Comparison of ENCODE assay signal across 24 cellular contexts in genomic region chr10:639001-639750, GRCh38. TPM values are rescaled to one million over a fixed set of nuclear protein-coding genes. Genes with fewer than 3 reads are reported as not detected.
DNase-seq lines count a peak whose midpoint lies in the region; ATAC-seq, FAIRE-seq and TF ChIP-seq lines count a peak whose summit lies in the region.
"Had no signal": no experiment of that assay in that cellular context is flagged by ENCODE, and none has a peak within 500 bp of the region (broad histone marks: within the 10 kb centered on the region; RNA-seq: fewer than 3 reads in every experiment).

No MANE protein-coding gene starts in this region.

- H4K20me1 ChIP-seq in H1 (replicated peaks in 1 of 2; ENCODE audit: control insufficient read depth in 1 of 2, insufficient read depth in 2 of 2, low read length in 2 of 2): peaks cover 4 to 20% of the 10 kb centered on the region in 2 experiments

- no peak for ATAC-seq in left ventricle myocardium superior
- ATAC-seq in left cardiac atrium: no peak
- no peak for ATAC-seq in upper lobe of right lung
- no peak for ATAC-seq in stimulated activated naive CD8-positive, alpha-beta T cell treated with anti-CD3 and anti-CD28 coated beads, Interleukin-15, amount 100 ng/mL, for 72 hours
- no peak for ATAC-seq in HG03280 (IDR thresholded peaks at IDR 0.05; ENCODE audit: unreplicated experiment)

- no peak overlapping the region for H3K4ac ChIP-seq in H1 (replicated peaks; ENCODE audit: insufficient read length, low read depth, low read length)

- H3K4me3 ChIP-seq in H1 (ENCODE audit: extremely low read depth in 1 of 4, insufficient read depth in 2 of 4, low read depth in 3 of 4, low read length in 4 of 4): no peak overlapping the region
- H3K4me3 ChIP-seq in upper lobe of right lung: no peak overlapping the region
- H3K4me3 ChIP-seq: HAP-1 had no signal

- no peak overlapping the region for H2BK120ac ChIP-seq in H1 (replicated peaks; ENCODE audit: low read depth, low read length)

- H4K91ac ChIP-seq in H1 (replicated peaks; ENCODE audit: insufficient read length, low read length): no peak overlapping the region

- WGBS in H1 (ENCODE audit: extremely low coverage in 1 of 2, insufficient coverage in 1 of 2, insufficient read length in 1 of 2, insufficient replicate concordance in 2 of 2, low coverage in 1 of 2, low lambda C conversion rate in 2 of 2, missing lambda C conversion rate in 1 of 2), 2 experiments: 93% methylated on average over 30 of the region's 42 CpGs; no CpG with 5 or more reads in 1 of the 2 experiments

- no peak overlapping the region for H2AFZ ChIP-seq in H1 (ENCODE audit: low read length)

- H3K27ac ChIP-seq in H1 (ENCODE audit: low read depth, low read length) (no peak overlapping the region), upper lobe of right lung (no peak overlapping the region)
- H3K27ac ChIP-seq: C4-2B, HL-60 had no signal

- H3K9me3 ChIP-seq in H1 (ENCODE audit: insufficient read depth in 2 of 2, low read depth in 1 of 2, low read length in 1 of 2) (no peaks in the 10 kb centered on the region), upper lobe of right lung (no peaks in the 10 kb centered on the region)
- H3K9me3 ChIP-seq: HAP-1 had no signal

- H3K4me2 ChIP-seq in H1 (ENCODE audit: insufficient read depth in 1 of 2, low read depth in 2 of 2, low read length in 2 of 2): no peak overlapping the region

- H4K8ac ChIP-seq in H1 (ENCODE audit: extremely low read depth, insufficient read depth, low read length): peak overlapping the region; percentile 77; the same call in 1 of the 2 replicates

- H3K27me3 Mint-ChIP-seq in stimulated activated naive CD8-positive, alpha-beta T cell treated with anti-CD3 and anti-CD28 coated beads, Interleukin-15, amount 100 ng/mL, for 72 hours: peaks cover 40% of the 10 kb centered on the region
- H3K27me3 Mint-ChIP-seq in MCF 10A (ENCODE audit: insufficient read depth, unreplicated experiment): peaks cover 13% of the 10 kb centered on the region

- H3K23ac ChIP-seq in H1 (ENCODE audit: insufficient read length): no peak overlapping the region

- H3K9me3 Mint-ChIP-seq in stimulated activated naive CD8-positive, alpha-beta T cell treated with anti-CD3 and anti-CD28 coated beads, Interleukin-15, amount 100 ng/mL, for 72 hours: no peaks in the 10 kb centered on the region
- H3K9me3 Mint-ChIP-seq in MCF 10A (ENCODE audit: unreplicated experiment): peaks cover 4% of the 10 kb centered on the region
- H3K9me3 Mint-ChIP-seq: CD8-positive, alpha-beta memory T cell had no signal

- no peak overlapping the region for H3K14ac ChIP-seq in H1 (ENCODE audit: insufficient read length)

- no peak overlapping the region for H4K5ac ChIP-seq in H1 (ENCODE audit: insufficient read length, low read depth, low read length)

- H3K56ac ChIP-seq in H1 (replicated peaks; ENCODE audit: insufficient read length, low read depth, low read length): no peak overlapping the region

- H2BK12ac ChIP-seq in H1 (ENCODE audit: low read depth, low read length): no peak overlapping the region

- POLR2A ChIA-PET in H1 (lab: Charles Lee; ENCODE audit: partially characterized antibody): no interaction called here
- POLR2A ChIA-PET in MCF 10A (lab: Yijun Ruan, JAX): no interaction called here

- no peak overlapping the region for H2BK15ac ChIP-seq in H1 (ENCODE audit: low read length)

- no peaks in the 10 kb centered on the region for H3K23me2 ChIP-seq in H1 (ENCODE audit: low read depth, low read length)

- no peaks in the 10 kb centered on the region for H3K36me3 ChIP-seq in H1 (ENCODE audit: control insufficient read depth in 2 of 4, insufficient read depth in 4 of 4, low read length in 3 of 4)
- no peaks in the 10 kb centered on the region for H3K36me3 ChIP-seq in upper lobe of right lung
- H3K36me3 ChIP-seq: HAP-1 had no signal

- peaks cover 2 to 4% (median 4%) of the 10 kb centered on the region in 4 experiments; a peak in 6 of 7 replicates for H3K4me1 ChIP-seq in H1 (replicated peaks in 1 of 4; ENCODE audit: control insufficient read depth in 3 of 4, insufficient read depth in 4 of 4, low read length in 3 of 4)
- no peaks in the 10 kb centered on the region for H3K4me1 ChIP-seq in upper lobe of right lung
- H3K4me1 ChIP-seq: HAP-1 had no signal

- TF ChIP-seq CTCF in H1 (IDR thresholded peaks at IDR 0.05; ENCODE audit: control extremely low read depth in 1 of 3, insufficient read depth in 1 of 3, low read depth in 1 of 3, low read length in 3 of 3) (no peak), upper lobe of right lung (IDR thresholded peaks at IDR 0.05) (no peak), MCF 10A (IDR thresholded peaks at IDR 0.05; ENCODE audit: unreplicated experiment) (no peak)

- H3K4me1 Mint-ChIP-seq in stimulated activated naive CD8-positive, alpha-beta T cell treated with anti-CD3 and anti-CD28 coated beads, Interleukin-15, amount 100 ng/mL, for 72 hours: no peaks in the 10 kb centered on the region
- H3K4me1 Mint-ChIP-seq in MCF 10A (ENCODE audit: insufficient read depth, unreplicated experiment): no peaks in the 10 kb centered on the region
- H3K4me1 Mint-ChIP-seq: CD8-positive, alpha-beta memory T cell had no signal

- H3K27ac Mint-ChIP-seq in stimulated activated naive CD8-positive, alpha-beta T cell treated with anti-CD3 and anti-CD28 coated beads, Interleukin-15, amount 100 ng/mL, for 72 hours: no peak overlapping the region
- H3K27ac Mint-ChIP-seq in MCF 10A (ENCODE audit: low read depth, unreplicated experiment): no peak overlapping the region
- H3K27ac Mint-ChIP-seq: CD8-positive, alpha-beta memory T cell had no signal

- no peaks in the 10 kb centered on the region for H3K36me3 Mint-ChIP-seq in MCF 10A (ENCODE audit: insufficient read depth, unreplicated experiment)
- H3K36me3 Mint-ChIP-seq: CD8-positive, alpha-beta memory T cell had no signal

- no peak for TF ChIP-seq EP300 in H1 (IDR thresholded peaks at IDR 0.05; ENCODE audit: borderline replicate concordance in 1 of 2, low read depth in 2 of 2, low read length in 2 of 2)

- FAIRE-seq in H1 (lab: Jason Lieb, UNC): no peak
- FAIRE-seq: A204.1, RCC 7860 had no signal

- no peak overlapping the region for H2BK5ac ChIP-seq in H1 (ENCODE audit: low read depth, low read length)

- intact Hi-C loops in left ventricle myocardium superior (cut with micrococcal nuclease) (no loop called here), left cardiac atrium (cut with DNase I) (no loop called here), posterior vena cava (cut with DNase I) (no loop called here), upper lobe of right lung (cut with DNase I) (no loop called here), MCF 10A (cut with micrococcal nuclease) (no loop called here)

- no peak overlapping the region for H3K18ac ChIP-seq in H1 (ENCODE audit: extremely low read depth, low read length)

- no peak overlapping the region for H3K9ac ChIP-seq in H1 (replicated peaks in 1 of 4; ENCODE audit: extremely low read depth in 1 of 4, low read depth in 3 of 4, low read length in 3 of 4)

- BruUV-seq in MCF 10A (replicated peaks; lab: Mats Ljungman, UMichigan): no TSS peak

- no peak for TF ChIP-seq RAD21 in H1 (IDR thresholded peaks at IDR 0.05 in 1 of 2, conservative IDR thresholded peaks at IDR 0.05 in 1 of 2; ENCODE audit: low read depth in 2 of 2, low read length in 2 of 2)

- no peak for TF ChIP-seq POLR2A in H1 (IDR thresholded peaks at IDR 0.05; ENCODE audit: control extremely low read depth in 1 of 2, low read depth in 2 of 2, low read length in 2 of 2)

- peak overlapping the region; percentile 72; the same call in 1 of the 2 replicates for H2AK5ac ChIP-seq in H1 (ENCODE audit: low read depth, low read length)

- H3K4me3 Mint-ChIP-seq in stimulated activated naive CD8-positive, alpha-beta T cell treated with anti-CD3 and anti-CD28 coated beads, Interleukin-15, amount 100 ng/mL, for 72 hours: no peak overlapping the region
- no peak overlapping the region for H3K4me3 Mint-ChIP-seq in MCF 10A (ENCODE audit: unreplicated experiment)
- H3K4me3 Mint-ChIP-seq: CD8-positive, alpha-beta memory T cell had no signal

- peaks cover 0 to 15% of the 10 kb centered on the region in 2 experiments; a peak in 2 of 4 replicates for H3K79me2 ChIP-seq in H1 (ENCODE audit: control insufficient read depth in 1 of 2, insufficient read depth in 2 of 2, low read length in 2 of 2)

- no peak overlapping the region for H2BK20ac ChIP-seq in H1 (ENCODE audit: low read length)

- DNase-seq in left ventricle myocardium superior: peak; percentile 29
- DNase-seq in left cardiac atrium: no peak
- DNase-seq in H1 (ENCODE audit: low read depth in 1 of 2, low spot score in 2 of 2): no peak
- peak; percentile 66 for DNase-seq in posterior vena cava (ENCODE audit: low spot score)
- DNase-seq in upper lobe of right lung: peak; percentile 49
- DNase-seq in stimulated activated naive CD8-positive, alpha-beta T cell treated with anti-CD3 and anti-CD28 coated beads, Interleukin-15, amount 100 ng/mL, for 72 hours: no peak
- no peak for DNase-seq in MCF 10A (ENCODE audit: unreplicated experiment)
- DNase-seq: Calu3, DMS153, GDM1, KG1, NCI-H1105, NCI-H1694 treated with DMSO at 0.1 percent for 48 hours, NCI-H2081 treated with DMSO at 0.1 percent for 48 hours, NCI-H2171 treated with DMSO at 0.1 percent for 48 hours, NCI-H524 treated with DMSO at 0.1 percent for 48 hours, OCI-M1 had no signal

- H3K79me1 ChIP-seq in H1 (ENCODE audit: low read depth, low read length): peaks cover 8% of the 10 kb centered on the region; the same call in 1 of the 2 replicates

- H3K27me3 ChIP-seq in H1 (replicated peaks in 1 of 4; ENCODE audit: control insufficient read depth in 3 of 4, extremely low read depth in 1 of 4, insufficient read depth in 3 of 4, low read length in 3 of 4) (no peaks in the 10 kb centered on the region), upper lobe of right lung (no peaks in the 10 kb centered on the region)

- CTCF ChIA-PET in H1 (lab: Charles Lee; ENCODE audit: partially characterized antibody): interaction anchor here (0.6 kb wide), 1 partner anchor 70 kb away, joined by 3 read pairs; no protein-coding TSS in a partner anchor
- CTCF ChIA-PET in MCF 10A (lab: Yijun Ruan, JAX): interaction anchor here (0.6 kb wide), 1 partner anchor 46 kb away, joined by 3 read pairs; no protein-coding TSS in a partner anchor

TF ChIP-seq in H1, 55 proteins besides CTCF, POLR2A, EP300 and RAD21 (continues in another document):
- TF ChIP-seq BRCA1 (IDR thresholded peaks at IDR 0.05; ENCODE audit: low read depth, low read length): no peak

RNA-seq across cellular contexts. Expression of gene DIP2C, which starts 50.3 kb away (rescaled TPM):
- total RNA-seq in left ventricle myocardium superior (32.6 TPM), left cardiac atrium (10 to 100 TPM; 21.6 to 30.5 TPM), posterior vena cava (10 to 100 TPM; 39.3 to 45.6 TPM), upper lobe of right lung (17.3 TPM), MCF 10A (2022) (0.34 and 0.37 TPM in 2 replicates)
- total RNA-seq in H1 (2021; fragmentation: NEBNext Ultra II Directional; extraction: Animal tissue kit (Norgen Biotek cat#: 25700)): 8.8 and 9.3 TPM in 2 replicates
- 3.8 and 6.1 TPM in 2 replicates for polyA plus RNA-seq in H1 (2011; rRNA removed)
- 3.8 TPM for polyA plus RNA-seq in H1 (2011; cell fraction: cytosol; rRNA removed)
- 13.3 TPM for polyA plus RNA-seq in H1 (2011; cell fraction: nucleus; rRNA removed)
- polyA plus RNA-seq in H1 (2012, experiment 1 of 2): 5.4 to 6.5 TPM (median 6.2 TPM) in 4 replicates
- polyA plus RNA-seq in H1 (2012, experiment 2 of 2): 1.4 TPM
- polyA plus RNA-seq in H1 (2013, experiment 1 of 2): 3.3 TPM
- polyA plus RNA-seq in H1 (2013, experiment 2 of 2): 3.0 TPM
- polyA minus RNA-seq in H1 (2011; rRNA and poly(A)+ RNA removed): 8.7 and 9.7 TPM in 2 replicates
- polyA minus RNA-seq in H1 (2011; cell fraction: cytosol; rRNA and poly(A)+ RNA removed): 6.4 TPM
- polyA minus RNA-seq in H1 (2011; cell fraction: nucleus; rRNA and poly(A)+ RNA removed): 11.3 TPM

Comparison
In these comparisons a context has a peak if more than half of its experiments do, and no peak if none do; other contexts are left out.
1. DNase-seq: peak in left ventricle myocardium superior (single experiment), posterior vena cava (single experiment) and upper lobe of right lung (single experiment); none in left cardiac atrium (single experiment), H1 (0 of 2), stimulated activated naive CD8-positive, alpha-beta T cell treated with anti-CD3 and anti-CD28 coated beads, Interleukin-15, amount 100 ng/mL, for 72 hours (0 of 2) and MCF 10A (single experiment).